ENCODE assay signal across 16 cellular contexts in genomic region chr22:42116848-42117424, GRCh38. TPM values are rescaled to one million over a fixed set of nuclear protein-coding genes. Genes with fewer than 3 reads are reported as not detected.
A peak's percentile ranks its signal among the peaks of the same experiment; 100 is the strongest.
DNase-seq lines count a peak whose midpoint lies in the region; ATAC-seq and TF ChIP-seq lines count a peak whose summit lies in the region.
"Had no signal": no experiment of that assay in that cellular context is flagged by ENCODE, and none has a peak within 500 bp of the region (broad histone marks: within the 10 kb centered on the region; RNA-seq: fewer than 3 reads in every experiment).

No MANE protein-coding gene starts in this region.

- H2BK12ac ChIP-seq in mesenchymal stem cell (ENCODE audit: low read length in 2 of 2) = no peak overlapping the region

- no peak overlapping the region for H3K4me3 ChIP-seq in DOHH2 (ENCODE audit: low read length)
- H3K4me3 ChIP-seq in IMR-90 (ENCODE audit: insufficient read depth, low read depth, low read length) = no peak overlapping the region
- no peak overlapping the region for H3K4me3 ChIP-seq in colonic mucosa
- no peak overlapping the region for H3K4me3 ChIP-seq in mesenchymal stem cell (ENCODE audit: insufficient read depth in 1 of 2, low read depth in 1 of 2, low read length in 2 of 2)
- H3K4me3 ChIP-seq: ascending aorta, SJCRH30, thoracic aorta had no signal

- peaks cover 6% of the 10 kb centered on the region for H3K9me3 ChIP-seq in DOHH2 (ENCODE audit: control insufficient read depth, insufficient read depth, low read length)
- H3K9me3 ChIP-seq in IMR-90 (ENCODE audit: control insufficient read depth, insufficient read depth, low read length) = peaks cover 13% of the 10 kb centered on the region
- no peaks in the 10 kb centered on the region for H3K9me3 ChIP-seq in colonic mucosa
- peaks cover 14% of the 10 kb centered on the region for H3K9me3 ChIP-seq in mesenchymal stem cell (ENCODE audit: control insufficient read depth, low read length)
- H3K9me3 ChIP-seq: SJCRH30 had no signal

- H3K36me3 ChIP-seq in DOHH2 (ENCODE audit: control insufficient read depth, low read length) (no peaks in the 10 kb centered on the region), IMR-90 (ENCODE audit: control insufficient read depth, insufficient read depth, low read length) (no peaks in the 10 kb centered on the region), colonic mucosa (no peaks in the 10 kb centered on the region), mesenchymal stem cell (ENCODE audit: control insufficient read depth in 1 of 2, insufficient read depth in 2 of 2, low read depth in 1 of 2, low read length in 2 of 2) (no peaks in the 10 kb centered on the region)
- H3K36me3 ChIP-seq: SJCRH30, thoracic aorta had no signal

- no peak overlapping the region for H4K91ac ChIP-seq in IMR-90 (ENCODE audit: insufficient read depth, low read depth, low read length)
- no peak overlapping the region for H4K91ac ChIP-seq in mesenchymal stem cell (ENCODE audit: low read length)

- WGBS in IMR-90 (ENCODE audit: extremely low coverage in 2 of 2, insufficient read length in 1 of 2), 2 experiments = 40% methylated on average over 2 of the region's 4 CpGs; no CpG with 5 or more reads in 1 of the 2 experiments
- WGBS in mesenchymal stem cell = 76% methylated on average over 3 of the region's 4 CpGs

- TF ChIP-seq RAD21 in IMR-90 (IDR thresholded peaks at IDR 0.05; ENCODE audit: low read length) = no peak

- H3K18ac ChIP-seq in IMR-90 (ENCODE audit: low read depth, low read length) (no peak overlapping the region), mesenchymal stem cell (ENCODE audit: low read depth in 1 of 2, low read length in 2 of 2) (no peak overlapping the region)

- no peak overlapping the region for H2AK9ac ChIP-seq in IMR-90 (replicated peaks; ENCODE audit: low read depth, low read length, poor library complexity)

- H4K8ac ChIP-seq in IMR-90 (ENCODE audit: low read depth in 2 of 2, low read length in 2 of 2) (no peak overlapping the region), mesenchymal stem cell (ENCODE audit: low read length) (no peak overlapping the region)

- no peak overlapping the region for H3K27ac ChIP-seq in DOHH2 (ENCODE audit: low read depth, low read length)
- H3K27ac ChIP-seq in IMR-90 (ENCODE audit: insufficient read depth, low read length) = no peak overlapping the region
- no peak overlapping the region for H3K27ac ChIP-seq in colonic mucosa
- H3K27ac ChIP-seq in mesenchymal stem cell (ENCODE audit: low read length, poor library complexity, severe bottlenecking) = no peak overlapping the region
- H3K27ac ChIP-seq: ascending aorta, SJCRH30, thoracic aorta, VCaP had no signal

- H4K20me1 ChIP-seq in DOHH2 (ENCODE audit: control insufficient read depth, insufficient read depth, low read depth, low read length) (no peaks in the 10 kb centered on the region), IMR-90 (ENCODE audit: insufficient read depth, low read length) (no peaks in the 10 kb centered on the region)

- H3K27me3 ChIP-seq in DOHH2 (ENCODE audit: control insufficient read depth, low read length) (no peaks in the 10 kb centered on the region), IMR-90 (ENCODE audit: control insufficient read depth, insufficient read depth, low read length) (no peaks in the 10 kb centered on the region), colonic mucosa (no peaks in the 10 kb centered on the region), mesenchymal stem cell (ENCODE audit: control insufficient read depth in 1 of 2, insufficient read depth in 1 of 2, low read length in 2 of 2) (no peaks in the 10 kb centered on the region)
- H3K27me3 ChIP-seq: ascending aorta, SJCRH30 had no signal

- H3K79me1 ChIP-seq in IMR-90 (ENCODE audit: low read depth in 1 of 2, low read length in 2 of 2) = no peaks in the 10 kb centered on the region
- peaks cover 4% of the 10 kb centered on the region for H3K79me1 ChIP-seq in mesenchymal stem cell (replicated peaks; ENCODE audit: low read length, poor library complexity, severe bottlenecking)

- H2BK5ac ChIP-seq in IMR-90 (ENCODE audit: low read depth, low read length, poor library complexity, severe bottlenecking) (no peak overlapping the region), mesenchymal stem cell (ENCODE audit: low read depth, low read length, poor library complexity, severe bottlenecking) (no peak overlapping the region)

- H3K23ac ChIP-seq in IMR-90 (ENCODE audit: low read depth, low read length) (no peak overlapping the region), mesenchymal stem cell (ENCODE audit: low read length in 2 of 2) (no peak overlapping the region)

- peak; percentile 63 for TF ChIP-seq CTCF in DOHH2 (IDR thresholded peaks at IDR 0.05; ENCODE audit: low read depth, low read length, poor library complexity, severe bottlenecking)
- no peak for TF ChIP-seq CTCF in IMR-90 (conservative IDR thresholded peaks at IDR 0.05; ENCODE audit: low read depth, low read length)
- TF ChIP-seq CTCF in colonic mucosa (IDR thresholded peaks at IDR 0.05) = no peak

- TF ChIP-seq POLR2A in IMR-90 (IDR thresholded peaks at IDR 0.05; ENCODE audit: low read depth, low read length) = no peak

- H4K5ac ChIP-seq in IMR-90 (ENCODE audit: low read depth, low read length) = no peak overlapping the region

- H3K9ac ChIP-seq in IMR-90 (ENCODE audit: low read depth, low read length) (no peak overlapping the region), colonic mucosa (ENCODE audit: low read depth in 2 of 2, low read length in 2 of 2) (no peak overlapping the region), mesenchymal stem cell (ENCODE audit: low read length) (no peak overlapping the region)

- H2BK20ac ChIP-seq in IMR-90 (ENCODE audit: low read depth, low read length) = no peak overlapping the region

- H2BK120ac ChIP-seq in IMR-90 (ENCODE audit: low read depth, low read length) (no peak overlapping the region), mesenchymal stem cell (ENCODE audit: low read depth, low read length) (no peak overlapping the region)

- H3K4ac ChIP-seq in IMR-90 (ENCODE audit: low read depth, low read length) = no peak overlapping the region
- no peak overlapping the region for H3K4ac ChIP-seq in mesenchymal stem cell (ENCODE audit: low read depth in 1 of 2, low read length in 2 of 2)

- peak; percentile 4 for DNase-seq in IMR-90
- DNase-seq in colonic mucosa = peak; percentile 71
- DNase-seq in mesenchymal stem cell = peak; percentile 52
- no peak for DNase-seq in effector CD4-positive, alpha-beta T cell
- no peak for DNase-seq in stimulated activated CD8-positive, alpha-beta memory T cell treated with anti-CD3 and anti-CD28 coated beads, Interleukin-4, amount 100 ng/mL, for 48 hours
- no peak for DNase-seq in stimulated activated CD4-positive, alpha-beta T cell treated with anti-CD3 and anti-CD28 coated beads, Interleukin-2, amount 100 ng/mL, for 24 hours
- DNase-seq: activated T-cell treated with anti-CD3 and anti-CD28 coated beads, Interleukin-2, amount 50 U/mL, for 24 hours; left ventricle myocardium superior; NCI-H1694 treated with DMSO at 0.1 percent for 48 hours; nucleus accumbens had no signal

- no TSS peak for BruUV-seq in IMR-90 (replicated peaks; lab: Mats Ljungman, UMichigan)

- H2AK5ac ChIP-seq in IMR-90 (ENCODE audit: low read depth, low read length) = no peak overlapping the region
- no peak overlapping the region for H2AK5ac ChIP-seq in mesenchymal stem cell (ENCODE audit: low read length, severe bottlenecking)

- H3K9me1 ChIP-seq in IMR-90 (ENCODE audit: insufficient read depth, low read length) = no peaks in the 10 kb centered on the region

- H2BK15ac ChIP-seq in IMR-90 (ENCODE audit: low read depth, low read length) = no peak overlapping the region
- no peak overlapping the region for H2BK15ac ChIP-seq in mesenchymal stem cell (ENCODE audit: low read depth, poor library complexity, severe bottlenecking)

- no peak overlapping the region for H3K14ac ChIP-seq in IMR-90 (replicated peaks; ENCODE audit: low read depth, low read length)
- no peak overlapping the region for H3K14ac ChIP-seq in mesenchymal stem cell (ENCODE audit: low read length in 2 of 2)

- no peaks in the 10 kb centered on the region for H3F3A ChIP-seq in DOHH2 (ENCODE audit: control insufficient read depth, insufficient read depth)

- H3K9me2 ChIP-seq in DOHH2 (replicated peaks; ENCODE audit: control insufficient read depth, low read length) = no peaks in the 10 kb centered on the region

- CTCF ChIA-PET in IMR-90 (lab: Yijun Ruan, JAX) = interaction anchor here (1.5 kb wide), 1 partner anchor 13 kb away, joined by 4 read pairs; no protein-coding TSS in a partner anchor

- POLR2A ChIA-PET in IMR-90 (lab: Charles Lee; ENCODE audit: unreplicated experiment) = no interaction called here

- H3K4me2 ChIP-seq in DOHH2 (ENCODE audit: low read length) (no peak overlapping the region), IMR-90 (ENCODE audit: low read depth, low read length) (no peak overlapping the region), mesenchymal stem cell (ENCODE audit: low read length, poor library complexity, severe bottlenecking) (no peak overlapping the region)

- peaks cover 14% of the 10 kb centered on the region for H3K4me1 ChIP-seq in DOHH2 (ENCODE audit: control insufficient read depth, low read length)
- H3K4me1 ChIP-seq in IMR-90 (ENCODE audit: control insufficient read depth, insufficient read depth, low read length) = peaks cover 2% of the 10 kb centered on the region; the same call in 1 of the 2 replicates
- H3K4me1 ChIP-seq in colonic mucosa = no peaks in the 10 kb centered on the region
- no peaks in the 10 kb centered on the region for H3K4me1 ChIP-seq in mesenchymal stem cell (ENCODE audit: control insufficient read depth, insufficient read depth, low read depth, low read length)
- H3K4me1 ChIP-seq: ascending aorta, SJCRH30 had no signal

- no peak overlapping the region for H2AFZ ChIP-seq in IMR-90 (replicated peaks; ENCODE audit: low read length, poor library complexity)
- no peak overlapping the region for H2AFZ ChIP-seq in mesenchymal stem cell (ENCODE audit: low read depth, low read length)

- dilution Hi-C loops in IMR-90 (cut with HindIII; ENCODE audit: low sequenced_read_pairs, unreplicated experiment) = no loop called here

- in situ Hi-C loops in IMR-90 (cut with MboI; ENCODE audit: low sequenced_read_pairs) = no loop called here

- no peaks in the 10 kb centered on the region for H3K79me2 ChIP-seq in DOHH2 (ENCODE audit: control insufficient read depth, low read length)

- peak; percentile 42 for ATAC-seq in IMR-90 (ENCODE audit: low read depth)
- ATAC-seq in HG03520 (IDR thresholded peaks at IDR 0.05; ENCODE audit: unreplicated experiment) = no peak
- ATAC-seq: left ventricle myocardium superior had no signal

- intact Hi-C loops in IMR-90 (cut with micrococcal nuclease) = no loop called here
- intact Hi-C loops in colonic mucosa (cut with DNase I) = no loop called here

- H3K56ac ChIP-seq in IMR-90 (ENCODE audit: extremely low read depth, insufficient read depth, low read length) = no peak overlapping the region

RNA-seq across cellular contexts. Expression of gene CYP2D6, which starts 13.7 kb away (rescaled TPM):
- total RNA-seq in IMR-90 (2012; rRNA removed) (under 0.01 TPM in 2 replicates), colonic mucosa (1 to 10 TPM; 2.2 to 2.9 TPM)
- polyA plus RNA-seq in IMR-90 (2012; rRNA removed) = 0.24 TPM in 2 replicates
- polyA plus RNA-seq in IMR-90 (2012; cell fraction: cytosol; rRNA removed) = 0.07 TPM in 1 of 2 replicates, not detected in the other
- polyA plus RNA-seq in IMR-90 (2012; cell fraction: nucleus; rRNA removed; ENCODE audit: low replicate concordance) = 4.5 and 8.7 TPM in 2 replicates
- polyA plus RNA-seq in mesenchymal stem cell (2013, experiment 1 of 2) = 0.17 TPM
- 0.25 TPM for polyA plus RNA-seq in mesenchymal stem cell (2013, experiment 2 of 2)
- total RNA-seq: left ventricle myocardium superior, thoracic aorta had no signal

RNA-seq across cellular contexts. Expression of gene NDUFA6, which starts 26.4 kb away (rescaled TPM):
- total RNA-seq in IMR-90 (2012; rRNA removed) (48.8 and 92.2 TPM in 2 replicates), colonic mucosa (100 to 1,000 TPM; 131 to 154 TPM)
- 81.4 and 89.0 TPM in 2 replicates for polyA plus RNA-seq in IMR-90 (2012; rRNA removed)
- polyA plus RNA-seq in IMR-90 (2012; cell fraction: cytosol; rRNA removed) = 53.5 and 88.0 TPM in 2 replicates
- 10.8 and 36.2 TPM in 2 replicates for polyA plus RNA-seq in IMR-90 (2012; cell fraction: nucleus; rRNA removed; ENCODE audit: low replicate concordance)
- 128 TPM for polyA plus RNA-seq in mesenchymal stem cell (2013, experiment 1 of 2)
- polyA plus RNA-seq in mesenchymal stem cell (2013, experiment 2 of 2) = 131 TPM

RNA-seq across cellular contexts. Expression of gene SMDT1, which starts 37.4 kb away (rescaled TPM):
- 2.3 and 2.5 TPM in 2 replicates for total RNA-seq in IMR-90 (2012; rRNA removed)
- polyA plus RNA-seq in IMR-90 (2012; rRNA removed) = 15.0 and 15.7 TPM in 2 replicates
- polyA plus RNA-seq in IMR-90 (2012; cell fraction: cytosol; rRNA removed) = 36.6 and 66.3 TPM in 2 replicates
- polyA plus RNA-seq in IMR-90 (2012; cell fraction: nucleus; rRNA removed; ENCODE audit: low replicate concordance) = 14.4 and 15.5 TPM in 2 replicates
- 100 to 1,000 TPM; 125 to 135 TPM for total RNA-seq in colonic mucosa
- polyA plus RNA-seq in mesenchymal stem cell (2013, experiment 1 of 2) = 45.0 TPM
- 47.4 TPM for polyA plus RNA-seq in mesenchymal stem cell (2013, experiment 2 of 2)

RNA-seq across cellular contexts. Expression of gene PHETA2, which starts 42.9 kb away (rescaled TPM):
- total RNA-seq in IMR-90 (2012; rRNA removed) = 6.1 and 6.5 TPM in 2 replicates
- polyA plus RNA-seq in IMR-90 (2012; rRNA removed) = 10.0 and 10.9 TPM in 2 replicates
- 8.8 and 10.2 TPM in 2 replicates for polyA plus RNA-seq in IMR-90 (2012; cell fraction: cytosol; rRNA removed)
- polyA plus RNA-seq in IMR-90 (2012; cell fraction: nucleus; rRNA removed; ENCODE audit: low replicate concordance) = 16.5 and 17.8 TPM in 2 replicates
- 10 to 100 TPM; 11.6 to 15.2 TPM for total RNA-seq in colonic mucosa
- polyA plus RNA-seq in mesenchymal stem cell (2013, experiment 1 of 2) = 0.72 TPM
- polyA plus RNA-seq in mesenchymal stem cell (2013, experiment 2 of 2) = 0.73 TPM
- total RNA-seq: SJCRH30 had no signal

RNA-seq across cellular contexts. Expression of gene NAGA, which starts 46.3 kb away (rescaled TPM):
- 34.4 and 44.8 TPM in 2 replicates for total RNA-seq in IMR-90 (2012; rRNA removed)
- 34.3 and 38.6 TPM in 2 replicates for polyA plus RNA-seq in IMR-90 (2012; rRNA removed)
- 21.6 and 37.4 TPM in 2 replicates for polyA plus RNA-seq in IMR-90 (2012; cell fraction: cytosol; rRNA removed)
- 13.4 and 23.8 TPM in 2 replicates for polyA plus RNA-seq in IMR-90 (2012; cell fraction: nucleus; rRNA removed; ENCODE audit: low replicate concordance)
- total RNA-seq in colonic mucosa = 10 to 100 TPM; 28.9 to 36.0 TPM
- 22.4 TPM for polyA plus RNA-seq in mesenchymal stem cell (2013, experiment 1 of 2)
- polyA plus RNA-seq in mesenchymal stem cell (2013, experiment 2 of 2) = 22.4 TPM

Comparison
In these comparisons a context has a peak if more than half of its experiments do, and no peak if none do; other contexts are left out.
1. DNase-seq: peak in IMR-90 (single experiment), colonic mucosa (single experiment) and mesenchymal stem cell (single experiment); none in effector CD4-positive, alpha-beta T cell (single experiment), stimulated activated CD8-positive, alpha-beta memory T cell treated with anti-CD3 and anti-CD28 coated beads, Interleukin-4, amount 100 ng/mL, for 48 hours (single experiment) and stimulated activated CD4-positive, alpha-beta T cell treated with anti-CD3 and anti-CD28 coated beads, Interleukin-2, amount 100 ng/mL, for 24 hours (0 of 2).
2. RNA of gene SMDT1, which starts 37.4 kb away (total RNA-seq): 125 to 135 TPM in colonic mucosa; 2.3 to 2.5 TPM in IMR-90; every median in the first group is over 10 times any median in the second.